In genomic region chr5:155127552-155127951, GRCh38 we compare ENCODE assay signal across 5 cellular contexts.
"Had no signal": no experiment of that assay in that cellular context is flagged by ENCODE, and none has a peak within 500 bp of the region (broad histone marks: within the 10 kb centered on the region; RNA-seq: fewer than 3 reads in every experiment).

No MANE protein-coding gene starts in this region.

- DNase-seq: IMR-90, KBM-7, KG1 had no signal

- H3K27ac ChIP-seq: HL-60 had no signal

- H3K4me3 ChIP-seq: K562 had no signal
